21 cellular contexts compared by ENCODE assay signal in genomic region chr17:49596613-49597244, GRCh38. TPM values are rescaled to one million over a fixed set of nuclear protein-coding genes. Genes with fewer than 3 reads are reported as not detected.
DNase-seq lines count a peak whose midpoint lies in the region; ATAC-seq and TF ChIP-seq lines count a peak whose summit lies in the region.
"Had no signal": no experiment of that assay in that cellular context is flagged by ENCODE, and none has a peak within 500 bp of the region (broad histone marks: within the 10 kb centered on the region; RNA-seq: fewer than 3 reads in every experiment).

No MANE protein-coding gene starts in this region.

- no peak overlapping the region for H2BK120ac ChIP-seq in trophoblast cell (ENCODE audit: insufficient read depth, low read length, poor library complexity)

- H4K91ac ChIP-seq in trophoblast cell (ENCODE audit: low read depth, low read length) = no peak overlapping the region

- no peak overlapping the region for H3K4me3 Mint-ChIP-seq in CD4-positive, CD25-positive, alpha-beta regulatory T cell
- no peak overlapping the region for H3K4me3 Mint-ChIP-seq in progenitor cell of endocrine pancreas (ENCODE audit: low read depth)

- no peaks in the 10 kb centered on the region for H3K9me2 ChIP-seq in Loucy (replicated peaks; ENCODE audit: low read depth, low read length)

- no peaks in the 10 kb centered on the region for H3K4me1 ChIP-seq in CD4-positive, CD25-positive, alpha-beta regulatory T cell (ENCODE audit: control insufficient read depth, insufficient read depth, low read length, poor library complexity, severe bottlenecking)
- H3K4me1 ChIP-seq in Loucy (ENCODE audit: insufficient read depth, low read length, poor library complexity, severe bottlenecking) (peaks cover 27% of the 10 kb centered on the region), trophoblast cell (ENCODE audit: control insufficient read depth in 1 of 2, insufficient read depth in 2 of 2, low read length in 2 of 2) (peaks cover 0 to under 1% of the 10 kb centered on the region in 2 experiments)

- ATAC-seq in CD4-positive, CD25-positive, alpha-beta regulatory T cell (ENCODE audit: low read depth in 2 of 2) = no peak
- no peak for ATAC-seq in GM21360 (IDR thresholded peaks at IDR 0.05; ENCODE audit: unreplicated experiment)

- H3K79me2 ChIP-seq in Loucy (ENCODE audit: insufficient read depth, low read length) (no peaks in the 10 kb centered on the region), trophoblast cell (ENCODE audit: control insufficient read depth, insufficient read depth, low read length, poor library complexity) (no peaks in the 10 kb centered on the region)

- intact Hi-C loops in dorsolateral prefrontal cortex (cut with DNase I) = no loop called here

- H4K20me1 ChIP-seq in Loucy (ENCODE audit: insufficient read depth, low read length, poor library complexity, severe bottlenecking) = no peaks in the 10 kb centered on the region

- no peak for DNase-seq in CD4-positive, CD25-positive, alpha-beta regulatory T cell
- DNase-seq in dorsolateral prefrontal cortex (no peak), progenitor cell of endocrine pancreas (ENCODE audit: low spot score, unreplicated experiment) (no peak), trophoblast cell (no peak), GOT3 (lab: John Stamatoyannopoulos, UW) (no peak)
- DNase-seq in stimulated activated naive CD4-positive, alpha-beta T cell treated with Interleukin-2 at 50 U/mL for 16 hours (lab: John Stamatoyannopoulos, UW) = no peak
- DNase-seq: ACHN, DND-41, HCEC 1CT, IMR-90, NCI-H1048, NCI-H1436, NCI-H2081, NCI-H446 treated with DMSO at 0.1 percent for 48 hours, Right ventricle myocardium superior had no signal

- peaks cover 68% of the 10 kb centered on the region for H3K36me3 ChIP-seq in CD4-positive, CD25-positive, alpha-beta regulatory T cell (ENCODE audit: control insufficient read depth, insufficient read depth, low read length)
- H3K36me3 ChIP-seq in Loucy (ENCODE audit: insufficient read depth, low read length) = peaks cover 38% of the 10 kb centered on the region
- peaks cover 8 to 10% of the 10 kb centered on the region in 2 experiments for H3K36me3 ChIP-seq in trophoblast cell (ENCODE audit: control insufficient read depth in 1 of 2, insufficient read depth in 2 of 2, low read length in 2 of 2)

- no peaks in the 10 kb centered on the region for H3K9me3 ChIP-seq in CD4-positive, CD25-positive, alpha-beta regulatory T cell (ENCODE audit: control insufficient read depth in 2 of 2, low read length in 2 of 2)
- H3K9me3 ChIP-seq in Loucy (ENCODE audit: insufficient read depth, low read depth, low read length) (no peaks in the 10 kb centered on the region), trophoblast cell (ENCODE audit: insufficient read depth, low read depth, low read length) (no peaks in the 10 kb centered on the region)

- H3F3A ChIP-seq in Loucy (ENCODE audit: low read depth) = peaks cover 8% of the 10 kb centered on the region; the same call in 1 of the 2 replicates

- no peaks in the 10 kb centered on the region for H3K9me3 Mint-ChIP-seq in CD4-positive, CD25-positive, alpha-beta regulatory T cell
- H3K9me3 Mint-ChIP-seq in progenitor cell of endocrine pancreas (ENCODE audit: low read depth) = no peaks in the 10 kb centered on the region

- no peak overlapping the region for H4K8ac ChIP-seq in trophoblast cell (ENCODE audit: low read depth, low read length)

- no peaks in the 10 kb centered on the region for H3K27me3 ChIP-seq in CD4-positive, CD25-positive, alpha-beta regulatory T cell (ENCODE audit: control insufficient read depth, insufficient read depth, low read length)
- H3K27me3 ChIP-seq in Loucy (ENCODE audit: insufficient read depth, low read length, poor library complexity, severe bottlenecking) (no peaks in the 10 kb centered on the region), dorsolateral prefrontal cortex (no peaks in the 10 kb centered on the region), trophoblast cell (ENCODE audit: insufficient read depth, low read length) (no peaks in the 10 kb centered on the region)

- H3K79me1 ChIP-seq in trophoblast cell (ENCODE audit: low read length) = no peaks in the 10 kb centered on the region

- TF ChIP-seq CTCF in Loucy (conservative IDR thresholded peaks at IDR 0.05; ENCODE audit: low read length) (no peak), dorsolateral prefrontal cortex (IDR thresholded peaks at IDR 0.05 in 54 of 56, conservative IDR thresholded peaks at IDR 0.05 in 2 of 56; ENCODE audit: low read depth in 1 of 56, partially characterized antibody in 56 of 56) (no peak), progenitor cell of endocrine pancreas (IDR thresholded peaks at IDR 0.05; ENCODE audit: unreplicated experiment) (no peak)

- H2AK5ac ChIP-seq in trophoblast cell (ENCODE audit: low read length) = no peak overlapping the region

- no CpG with 5 or more reads among the region's 6 CpGs for WGBS in trophoblast cell (ENCODE audit: extremely low coverage, insufficient coverage, insufficient read length)

- H3K14ac ChIP-seq in trophoblast cell (ENCODE audit: low read length) = no peak overlapping the region

- H3K27ac ChIP-seq in CD4-positive, CD25-positive, alpha-beta regulatory T cell (ENCODE audit: insufficient read depth, low read length, poor library complexity, severe bottlenecking) = no peak overlapping the region
- H3K27ac ChIP-seq in dorsolateral prefrontal cortex (peak overlapping the region in 36 of 59 donors; percentile 0 to 76 (median 38)), trophoblast cell (ENCODE audit: low read depth, low read length) (no peak overlapping the region)
- H3K27ac ChIP-seq: C4-2B, HL-60 had no signal

- peaks cover 0 to 3% (median under 1%) of the 10 kb centered on the region in 4 donors for H3K4me1 Mint-ChIP-seq in CD4-positive, CD25-positive, alpha-beta regulatory T cell
- H3K4me1 Mint-ChIP-seq in progenitor cell of endocrine pancreas (ENCODE audit: low read depth) = peaks cover 5% of the 10 kb centered on the region

- H2BK5ac ChIP-seq in trophoblast cell (ENCODE audit: low read depth, low read length, poor library complexity) = no peak overlapping the region

- H3K36me3 Mint-ChIP-seq in CD4-positive, CD25-positive, alpha-beta regulatory T cell = peaks cover 51% of the 10 kb centered on the region
- H3K36me3 Mint-ChIP-seq in progenitor cell of endocrine pancreas (ENCODE audit: insufficient read depth) = peaks cover 20% of the 10 kb centered on the region

- H3K18ac ChIP-seq in trophoblast cell (ENCODE audit: low read length) = no peak overlapping the region

- no peak overlapping the region for H3K4ac ChIP-seq in trophoblast cell (ENCODE audit: low read depth, low read length)

- H3K23ac ChIP-seq in trophoblast cell (ENCODE audit: low read length) = no peak overlapping the region

- peak overlapping the region in 2 of 3 donors; percentile 20 to 39 for H3K27ac Mint-ChIP-seq in CD4-positive, CD25-positive, alpha-beta regulatory T cell
- peak overlapping the region; percentile 1 for H3K27ac Mint-ChIP-seq in progenitor cell of endocrine pancreas

- H3K9ac ChIP-seq in Loucy (ENCODE audit: low read depth, low read length, poor library complexity, severe bottlenecking) (peak overlapping the region; percentile 11), trophoblast cell (ENCODE audit: low read length) (no peak overlapping the region)

- H2AFZ ChIP-seq in Loucy (ENCODE audit: low read length) (no peak overlapping the region), trophoblast cell (ENCODE audit: insufficient read depth, low read length, poor library complexity) (no peak overlapping the region)

- H3K4me3 ChIP-seq in CD4-positive, CD25-positive, alpha-beta regulatory T cell (ENCODE audit: low read depth, low read length) = no peak overlapping the region
- H3K4me3 ChIP-seq in Loucy (ENCODE audit: low read length, poor library complexity, severe bottlenecking) (peak overlapping the region; percentile 35), dorsolateral prefrontal cortex (no peak overlapping the region), trophoblast cell (ENCODE audit: low read depth, low read length) (no peak overlapping the region)

- no peak overlapping the region for H2BK12ac ChIP-seq in trophoblast cell (ENCODE audit: low read length)

- H3K27me3 Mint-ChIP-seq in CD4-positive, CD25-positive, alpha-beta regulatory T cell = no peaks in the 10 kb centered on the region
- no peaks in the 10 kb centered on the region for H3K27me3 Mint-ChIP-seq in progenitor cell of endocrine pancreas

- H4K12ac ChIP-seq in trophoblast cell (ENCODE audit: low read depth, low read length) = no peak overlapping the region

- peak overlapping the region; percentile 51 for H3K4me2 ChIP-seq in Loucy (ENCODE audit: low read depth, low read length, poor library complexity, severe bottlenecking)
- H3K4me2 ChIP-seq in trophoblast cell (ENCODE audit: low read length) = no peak overlapping the region

RNA-seq across cellular contexts. Expression of gene NXPH3, which starts 21.1 kb away (rescaled TPM):
- not detected for total RNA-seq in CD4-positive, CD25-positive, alpha-beta regulatory T cell
- not detected for polyA plus RNA-seq in CD4-positive, CD25-positive, alpha-beta regulatory T cell
- total RNA-seq in dorsolateral prefrontal cortex = 10 to 100 TPM in 117 of 120 experiments, 1 to 10 TPM in 3; 8.9 to 36.3 (median 18.6) TPM
- 0.20 and 0.38 TPM in 2 replicates for total RNA-seq in progenitor cell of endocrine pancreas
- 0.72 and 0.85 TPM in 2 replicates for polyA plus RNA-seq in trophoblast cell (2013)
- total RNA-seq: MCF 10A, OCI-LY7 had no signal

Comparison
In these comparisons a context has a peak if more than half of its experiments do, and no peak if none do; other contexts are left out.
1. H3K27ac ChIP-seq: peak in dorsolateral prefrontal cortex (36 of 59); none in CD4-positive, CD25-positive, alpha-beta regulatory T cell (single experiment) and trophoblast cell (single experiment).